In the genomic region with DNA sequence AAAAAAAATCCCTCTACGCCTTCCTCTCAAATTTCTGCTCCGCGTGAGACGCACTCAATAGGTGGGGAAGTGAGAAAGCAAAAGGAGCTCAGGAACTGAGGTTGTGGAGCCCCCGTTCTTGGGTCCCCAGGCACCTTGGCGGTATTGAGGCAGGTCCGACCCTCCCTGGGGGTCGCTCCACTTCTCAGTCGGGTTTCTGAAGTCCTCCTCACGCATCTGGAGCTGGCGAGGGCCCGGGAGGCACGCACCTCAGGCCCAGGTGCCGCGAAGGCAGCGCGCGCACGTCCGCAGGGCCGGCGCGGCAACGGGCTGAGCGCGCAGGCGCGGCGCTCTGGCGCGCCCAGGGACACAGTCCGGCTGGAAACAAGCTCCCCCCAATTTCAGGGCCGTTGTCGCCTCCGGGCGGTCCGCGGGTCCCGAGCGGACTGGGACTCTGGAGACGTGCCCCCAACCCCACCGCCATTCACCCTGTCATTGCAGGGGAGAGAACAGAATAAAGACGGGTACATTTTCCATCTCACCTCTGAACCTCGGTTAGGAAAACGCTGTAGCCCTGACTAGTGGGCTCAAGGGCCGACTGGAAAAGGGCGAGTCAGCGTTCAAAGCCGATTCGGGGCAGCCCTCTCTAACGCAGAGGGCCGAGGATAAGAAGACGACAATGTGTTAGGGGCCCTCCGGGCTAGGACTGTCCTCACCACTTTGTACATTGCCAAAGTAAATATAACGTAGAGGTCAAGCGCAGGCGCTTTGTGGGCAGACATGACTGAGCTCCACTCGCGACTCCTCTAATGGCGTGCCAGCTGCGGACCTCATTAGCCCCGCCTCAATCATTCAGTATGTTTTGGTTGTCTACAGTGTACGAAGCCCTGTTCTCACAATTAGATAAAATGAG, we compare ENCODE assay signal across 1 cellular context.
TF ChIP-seq lines count a peak whose summit lies in the region.

A gene with protein sequence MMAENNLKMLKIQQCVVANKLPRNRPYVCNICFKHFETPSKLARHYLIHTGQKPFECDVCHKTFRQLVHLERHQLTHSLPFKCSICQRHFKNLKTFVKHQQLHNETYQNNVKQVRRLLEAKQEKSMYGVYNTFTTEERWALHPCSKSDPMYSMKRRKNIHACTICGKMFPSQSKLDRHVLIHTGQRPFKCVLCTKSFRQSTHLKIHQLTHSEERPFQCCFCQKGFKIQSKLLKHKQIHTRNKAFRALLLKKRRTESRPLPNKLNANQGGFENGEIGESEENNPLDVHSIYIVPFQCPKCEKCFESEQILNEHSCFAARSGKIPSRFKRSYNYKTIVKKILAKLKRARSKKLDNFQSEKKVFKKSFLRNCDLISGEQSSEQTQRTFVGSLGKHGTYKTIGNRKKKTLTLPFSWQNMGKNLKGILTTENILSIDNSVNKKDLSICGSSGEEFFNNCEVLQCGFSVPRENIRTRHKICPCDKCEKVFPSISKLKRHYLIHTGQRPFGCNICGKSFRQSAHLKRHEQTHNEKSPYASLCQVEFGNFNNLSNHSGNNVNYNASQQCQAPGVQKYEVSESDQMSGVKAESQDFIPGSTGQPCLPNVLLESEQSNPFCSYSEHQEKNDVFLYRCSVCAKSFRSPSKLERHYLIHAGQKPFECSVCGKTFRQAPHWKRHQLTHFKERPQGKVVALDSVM (minus strand): TSS at position 306 of the 892 bp plus-strand sequence. CDS start 4,853 bp downstream, outside the sequence.

TF ChIP-seq in HepG2, 621 proteins besides CTCF, POLR2A, EP300 and RAD21 (continued from another document and continues in another):
- TF ChIP-seq, protein P1, sequence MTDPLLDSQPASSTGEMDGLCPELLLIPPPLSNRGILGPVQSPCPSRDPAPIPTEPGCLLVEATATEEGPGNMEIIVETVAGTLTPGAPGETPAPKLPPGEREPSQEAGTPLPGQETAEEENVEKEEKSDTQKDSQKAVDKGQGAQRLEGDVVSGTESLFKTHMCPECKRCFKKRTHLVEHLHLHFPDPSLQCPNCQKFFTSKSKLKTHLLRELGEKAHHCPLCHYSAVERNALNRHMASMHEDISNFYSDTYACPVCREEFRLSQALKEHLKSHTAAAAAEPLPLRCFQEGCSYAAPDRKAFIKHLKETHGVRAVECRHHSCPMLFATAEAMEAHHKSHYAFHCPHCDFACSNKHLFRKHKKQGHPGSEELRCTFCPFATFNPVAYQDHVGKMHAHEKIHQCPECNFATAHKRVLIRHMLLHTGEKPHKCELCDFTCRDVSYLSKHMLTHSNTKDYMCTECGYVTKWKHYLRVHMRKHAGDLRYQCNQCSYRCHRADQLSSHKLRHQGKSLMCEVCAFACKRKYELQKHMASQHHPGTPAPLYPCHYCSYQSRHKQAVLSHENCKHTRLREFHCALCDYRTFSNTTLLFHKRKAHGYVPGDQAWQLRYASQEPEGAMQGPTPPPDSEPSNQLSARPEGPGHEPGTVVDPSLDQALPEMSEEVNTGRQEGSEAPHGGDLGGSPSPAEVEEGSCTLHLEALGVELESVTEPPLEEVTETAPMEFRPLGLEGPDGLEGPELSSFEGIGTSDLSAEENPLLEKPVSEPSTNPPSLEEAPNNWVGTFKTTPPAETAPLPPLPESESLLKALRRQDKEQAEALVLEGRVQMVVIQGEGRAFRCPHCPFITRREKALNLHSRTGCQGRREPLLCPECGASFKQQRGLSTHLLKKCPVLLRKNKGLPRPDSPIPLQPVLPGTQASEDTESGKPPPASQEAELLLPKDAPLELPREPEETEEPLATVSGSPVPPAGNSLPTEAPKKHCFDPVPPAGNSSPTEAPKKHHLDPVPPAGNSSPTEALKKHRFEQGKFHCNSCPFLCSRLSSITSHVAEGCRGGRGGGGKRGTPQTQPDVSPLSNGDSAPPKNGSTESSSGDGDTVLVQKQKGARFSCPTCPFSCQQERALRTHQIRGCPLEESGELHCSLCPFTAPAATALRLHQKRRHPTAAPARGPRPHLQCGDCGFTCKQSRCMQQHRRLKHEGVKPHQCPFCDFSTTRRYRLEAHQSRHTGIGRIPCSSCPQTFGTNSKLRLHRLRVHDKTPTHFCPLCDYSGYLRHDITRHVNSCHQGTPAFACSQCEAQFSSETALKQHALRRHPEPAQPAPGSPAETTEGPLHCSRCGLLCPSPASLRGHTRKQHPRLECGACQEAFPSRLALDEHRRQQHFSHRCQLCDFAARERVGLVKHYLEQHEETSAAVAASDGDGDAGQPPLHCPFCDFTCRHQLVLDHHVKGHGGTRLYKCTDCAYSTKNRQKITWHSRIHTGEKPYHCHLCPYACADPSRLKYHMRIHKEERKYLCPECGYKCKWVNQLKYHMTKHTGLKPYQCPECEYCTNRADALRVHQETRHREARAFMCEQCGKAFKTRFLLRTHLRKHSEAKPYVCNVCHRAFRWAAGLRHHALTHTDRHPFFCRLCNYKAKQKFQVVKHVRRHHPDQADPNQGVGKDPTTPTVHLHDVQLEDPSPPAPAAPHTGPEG (CRISPR knock-in tag; IDR thresholded peaks at IDR 0.05), result peak; percentile 96
- TF ChIP-seq, protein P2, sequence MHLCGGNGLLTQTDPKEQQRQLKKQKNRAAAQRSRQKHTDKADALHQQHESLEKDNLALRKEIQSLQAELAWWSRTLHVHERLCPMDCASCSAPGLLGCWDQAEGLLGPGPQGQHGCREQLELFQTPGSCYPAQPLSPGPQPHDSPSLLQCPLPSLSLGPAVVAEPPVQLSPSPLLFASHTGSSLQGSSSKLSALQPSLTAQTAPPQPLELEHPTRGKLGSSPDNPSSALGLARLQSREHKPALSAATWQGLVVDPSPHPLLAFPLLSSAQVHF (CRISPR knock-in tag; IDR thresholded peaks at IDR 0.05), result no peak
- TF ChIP-seq GZF1 (CRISPR knock-in tag; IDR thresholded peaks at IDR 0.05) (no peak), ZNF234 (CRISPR knock-in tag; conservative IDR thresholded peaks at IDR 0.05) (peak; percentile 77), TAF1 (CRISPR knock-in tag; IDR thresholded peaks at IDR 0.05) (peak; percentile 91), ZNF615 (CRISPR knock-in tag; IDR thresholded peaks at IDR 0.05; ENCODE audit: borderline replicate concordance) (0 out of 2 replicates have a peak, but pooled peaks have one; percentile 60), TOPORS (CRISPR knock-in tag; IDR thresholded peaks at IDR 0.05) (no peak), ZKSCAN5 (CRISPR knock-in tag; IDR thresholded peaks at IDR 0.05) (0 out of 2 replicates have a peak, but pooled peaks have one; percentile 25), ZNF616 (CRISPR knock-in tag; IDR thresholded peaks at IDR 0.05; ENCODE audit: low read depth) (peak; percentile 48; the same call in 1 of the 2 replicates), SRSF4 (IDR thresholded peaks at IDR 0.05; ENCODE audit: low read depth, low read length, poor library complexity, severe bottlenecking) (no peak), REXO4 (CRISPR knock-in tag; IDR thresholded peaks at IDR 0.05; ENCODE audit: borderline replicate concordance) (no peak), ZZZ3 (CRISPR knock-in tag; IDR thresholded peaks at IDR 0.05; ENCODE audit: borderline replicate concordance) (0 out of 2 replicates have a peak, but pooled peaks have one; percentile 77), ZNF382 (CRISPR knock-in tag; IDR thresholded peaks at IDR 0.05; ENCODE audit: borderline replicate concordance) (no peak), ZEB1 (IDR thresholded peaks at IDR 0.05; ENCODE audit: insufficient replicate concordance, low read depth) (peak; percentile 42), KLF15 (CRISPR knock-in tag; IDR thresholded peaks at IDR 0.05; ENCODE audit: borderline replicate concordance) (peak; percentile 3; the same call in 1 of the 2 replicates), ZNF207 (IDR thresholded peaks at IDR 0.05; ENCODE audit: borderline replicate concordance) (no peak), XBP1 (CRISPR knock-in tag; IDR thresholded peaks at IDR 0.05) (no peak; the same call in 1 of the 2 replicates)
- TF ChIP-seq, protein P3, sequence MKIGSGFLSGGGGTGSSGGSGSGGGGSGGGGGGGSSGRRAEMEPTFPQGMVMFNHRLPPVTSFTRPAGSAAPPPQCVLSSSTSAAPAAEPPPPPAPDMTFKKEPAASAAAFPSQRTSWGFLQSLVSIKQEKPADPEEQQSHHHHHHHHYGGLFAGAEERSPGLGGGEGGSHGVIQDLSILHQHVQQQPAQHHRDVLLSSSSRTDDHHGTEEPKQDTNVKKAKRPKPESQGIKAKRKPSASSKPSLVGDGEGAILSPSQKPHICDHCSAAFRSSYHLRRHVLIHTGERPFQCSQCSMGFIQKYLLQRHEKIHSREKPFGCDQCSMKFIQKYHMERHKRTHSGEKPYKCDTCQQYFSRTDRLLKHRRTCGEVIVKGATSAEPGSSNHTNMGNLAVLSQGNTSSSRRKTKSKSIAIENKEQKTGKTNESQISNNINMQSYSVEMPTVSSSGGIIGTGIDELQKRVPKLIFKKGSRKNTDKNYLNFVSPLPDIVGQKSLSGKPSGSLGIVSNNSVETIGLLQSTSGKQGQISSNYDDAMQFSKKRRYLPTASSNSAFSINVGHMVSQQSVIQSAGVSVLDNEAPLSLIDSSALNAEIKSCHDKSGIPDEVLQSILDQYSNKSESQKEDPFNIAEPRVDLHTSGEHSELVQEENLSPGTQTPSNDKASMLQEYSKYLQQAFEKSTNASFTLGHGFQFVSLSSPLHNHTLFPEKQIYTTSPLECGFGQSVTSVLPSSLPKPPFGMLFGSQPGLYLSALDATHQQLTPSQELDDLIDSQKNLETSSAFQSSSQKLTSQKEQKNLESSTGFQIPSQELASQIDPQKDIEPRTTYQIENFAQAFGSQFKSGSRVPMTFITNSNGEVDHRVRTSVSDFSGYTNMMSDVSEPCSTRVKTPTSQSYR (CRISPR knock-in tag; IDR thresholded peaks at IDR 0.05; ENCODE audit: borderline replicate concordance), result no peak; the same call in 1 of the 2 replicates
- TF ChIP-seq, protein P4, sequence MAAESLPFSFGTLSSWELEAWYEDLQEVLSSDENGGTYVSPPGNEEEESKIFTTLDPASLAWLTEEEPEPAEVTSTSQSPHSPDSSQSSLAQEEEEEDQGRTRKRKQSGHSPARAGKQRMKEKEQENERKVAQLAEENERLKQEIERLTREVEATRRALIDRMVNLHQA (CRISPR knock-in tag; IDR thresholded peaks at IDR 0.05), result no peak
- TF ChIP-seq, protein P5, sequence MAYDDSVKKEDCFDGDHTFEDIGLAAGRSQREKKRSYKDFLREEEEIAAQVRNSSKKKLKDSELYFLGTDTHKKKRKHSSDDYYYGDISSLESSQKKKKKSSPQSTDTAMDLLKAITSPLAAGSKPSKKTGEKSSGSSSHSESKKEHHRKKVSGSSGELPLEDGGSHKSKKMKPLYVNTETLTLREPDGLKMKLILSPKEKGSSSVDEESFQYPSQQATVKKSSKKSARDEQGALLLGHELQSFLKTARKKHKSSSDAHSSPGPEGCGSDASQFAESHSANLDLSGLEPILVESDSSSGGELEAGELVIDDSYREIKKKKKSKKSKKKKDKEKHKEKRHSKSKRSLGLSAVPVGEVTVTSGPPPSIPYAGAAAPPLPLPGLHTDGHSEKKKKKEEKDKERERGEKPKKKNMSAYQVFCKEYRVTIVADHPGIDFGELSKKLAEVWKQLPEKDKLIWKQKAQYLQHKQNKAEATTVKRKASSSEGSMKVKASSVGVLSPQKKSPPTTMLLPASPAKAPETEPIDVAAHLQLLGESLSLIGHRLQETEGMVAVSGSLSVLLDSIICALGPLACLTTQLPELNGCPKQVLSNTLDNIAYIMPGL (CRISPR knock-in tag; IDR thresholded peaks at IDR 0.05; ENCODE audit: borderline replicate concordance in 1 of 2, low read depth in 1 of 2), result peak; percentile 89 to 91
- TF ChIP-seq, protein P6, sequence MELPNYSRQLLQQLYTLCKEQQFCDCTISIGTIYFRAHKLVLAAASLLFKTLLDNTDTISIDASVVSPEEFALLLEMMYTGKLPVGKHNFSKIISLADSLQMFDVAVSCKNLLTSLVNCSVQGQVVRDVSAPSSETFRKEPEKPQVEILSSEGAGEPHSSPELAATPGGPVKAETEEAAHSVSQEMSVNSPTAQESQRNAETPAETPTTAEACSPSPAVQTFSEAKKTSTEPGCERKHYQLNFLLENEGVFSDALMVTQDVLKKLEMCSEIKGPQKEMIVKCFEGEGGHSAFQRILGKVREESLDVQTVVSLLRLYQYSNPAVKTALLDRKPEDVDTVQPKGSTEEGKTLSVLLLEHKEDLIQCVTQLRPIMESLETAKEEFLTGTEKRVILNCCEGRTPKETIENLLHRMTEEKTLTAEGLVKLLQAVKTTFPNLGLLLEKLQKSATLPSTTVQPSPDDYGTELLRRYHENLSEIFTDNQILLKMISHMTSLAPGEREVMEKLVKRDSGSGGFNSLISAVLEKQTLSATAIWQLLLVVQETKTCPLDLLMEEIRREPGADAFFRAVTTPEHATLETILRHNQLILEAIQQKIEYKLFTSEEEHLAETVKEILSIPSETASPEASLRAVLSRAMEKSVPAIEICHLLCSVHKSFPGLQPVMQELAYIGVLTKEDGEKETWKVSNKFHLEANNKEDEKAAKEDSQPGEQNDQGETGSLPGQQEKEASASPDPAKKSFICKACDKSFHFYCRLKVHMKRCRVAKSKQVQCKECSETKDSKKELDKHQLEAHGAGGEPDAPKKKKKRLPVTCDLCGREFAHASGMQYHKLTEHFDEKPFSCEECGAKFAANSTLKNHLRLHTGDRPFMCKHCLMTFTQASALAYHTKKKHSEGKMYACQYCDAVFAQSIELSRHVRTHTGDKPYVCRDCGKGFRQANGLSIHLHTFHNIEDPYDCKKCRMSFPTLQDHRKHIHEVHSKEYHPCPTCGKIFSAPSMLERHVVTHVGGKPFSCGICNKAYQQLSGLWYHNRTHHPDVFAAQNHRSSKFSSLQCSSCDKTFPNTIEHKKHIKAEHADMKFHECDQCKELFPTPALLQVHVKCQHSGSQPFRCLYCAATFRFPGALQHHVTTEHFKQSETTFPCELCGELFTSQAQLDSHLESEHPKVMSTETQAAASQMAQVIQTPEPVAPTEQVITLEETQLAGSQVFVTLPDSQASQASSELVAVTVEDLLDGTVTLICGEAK (IDR thresholded peaks at IDR 0.05), result no peak; the same call in 1 of the 2 replicates
- TF ChIP-seq, protein P6 (CRISPR knock-in tag; IDR thresholded peaks at IDR 0.05), result peak; percentile 40; the same call in 1 of the 2 replicates
- TF ChIP-seq, protein P7, sequence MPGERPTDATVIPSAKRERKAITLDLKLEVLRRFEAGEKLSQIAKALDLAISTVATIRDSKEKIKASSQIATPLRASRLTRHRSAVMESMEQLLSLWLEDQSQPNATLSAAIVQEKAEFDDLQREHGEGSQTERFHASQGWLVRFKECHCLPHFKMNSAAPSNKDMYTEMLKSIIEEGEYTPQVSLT (CRISPR knock-in tag; IDR thresholded peaks at IDR 0.05; ENCODE audit: borderline replicate concordance, low read depth), result peak; percentile 31; the same call in 1 of the 2 replicates
